9 cellular contexts compared by ENCODE assay signal in the genomic region with DNA sequence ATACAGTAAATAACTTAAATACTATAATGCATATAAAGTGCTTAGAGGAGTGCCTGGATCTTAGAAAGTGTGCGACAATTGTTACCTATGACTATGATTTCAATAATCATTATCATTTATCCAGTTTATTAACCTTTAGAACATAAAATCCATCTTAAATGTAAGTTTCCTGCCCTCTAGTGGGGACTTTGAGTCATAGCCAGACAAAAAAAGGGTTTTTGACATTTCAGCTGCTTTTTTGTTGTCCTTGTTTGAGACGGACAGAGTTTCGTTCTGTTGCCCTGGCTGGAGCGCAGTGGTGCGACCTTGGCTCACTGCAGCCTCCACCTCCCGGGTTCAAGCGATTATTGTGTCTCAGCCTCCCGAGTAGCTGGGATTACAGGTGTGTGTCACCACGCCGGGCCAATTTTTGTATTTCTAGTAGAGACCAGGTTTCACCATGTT. TPM values are rescaled to one million over a fixed set of nuclear protein-coding genes. Genes with fewer than 3 reads are reported as not detected.
DNase-seq lines count a peak whose midpoint lies in the region; ATAC-seq, FAIRE-seq and TF ChIP-seq lines count a peak whose summit lies in the region.
"Had no signal": no experiment of that assay in that cellular context is flagged by ENCODE, and none has a peak within 500 bp of the region (broad histone marks: within the 10 kb centered on the region; RNA-seq: fewer than 3 reads in every experiment).

No MANE protein-coding gene starts in this region.

- TF ChIP-seq POLR2A in sigmoid colon (IDR thresholded peaks at IDR 0.05), result no peak

- no peak overlapping the region for H3K27ac ChIP-seq in sigmoid colon

- WGBS in sigmoid colon, 2 donors, result 21 to 31% methylated on average over 10 of the region's 10 CpGs

- intact Hi-C loops in sigmoid colon (cut with DNase I), result loop anchor here (1.0 to 2.0 kb wide), 2 partner anchors 34 to 311 kb away; no protein-coding TSS in a partner anchor

- FAIRE-seq in D721Med (lab: Jason Lieb, UNC), result no peak

- no peaks in the 10 kb centered on the region for H3K9me3 ChIP-seq in sigmoid colon

- DNase-seq in D721Med (ENCODE audit: insufficient read length, low spot score) (no peak), HS-27A (ENCODE audit: low read depth) (peak; percentile 11), RPMI8226 (peak; percentile 50), fibroblast of mammary gland (ENCODE audit: low read depth) (peak; percentile 72), sigmoid colon (no peak), T-helper 9 cell (no peak)

- H3K4me3 ChIP-seq in fibroblast of mammary gland (ENCODE audit: control insufficient read depth, low read depth, low read length), result no peak overlapping the region
- H3K4me3 ChIP-seq in sigmoid colon, result no peak overlapping the region

- H3K36me3 ChIP-seq in sigmoid colon, result no peaks in the 10 kb centered on the region

- ATAC-seq in GM18498 (IDR thresholded peaks at IDR 0.05; ENCODE audit: unreplicated experiment) (no peak), HG02678 (IDR thresholded peaks at IDR 0.05; ENCODE audit: unreplicated experiment) (no peak)
- ATAC-seq: naive thymus-derived CD4-positive, alpha-beta T cell had no signal

- H3K4me1 ChIP-seq in sigmoid colon, result no peaks in the 10 kb centered on the region

- TF ChIP-seq CTCF in D721Med (IDR thresholded peaks at IDR 0.05; ENCODE audit: insufficient read depth, missing control alignments), result peak; percentile 65
- TF ChIP-seq CTCF in fibroblast of mammary gland (conservative IDR thresholded peaks at IDR 0.05; ENCODE audit: control insufficient read depth, insufficient read depth, low read depth, low read length), result peak; percentile 67
- peak; percentile 56 to 84 (median 64) for TF ChIP-seq CTCF in sigmoid colon (IDR thresholded peaks at IDR 0.05)

- TF ChIP-seq EP300 in sigmoid colon (IDR thresholded peaks at IDR 0.05), result no peak

- no peaks in the 10 kb centered on the region for H3K27me3 ChIP-seq in sigmoid colon

RNA-seq across cellular contexts. Expression of a gene that starts 9.7 kb away (rescaled TPM):
- total RNA-seq in sigmoid colon, result not detected
- polyA plus RNA-seq in sigmoid colon, result 10 to 100 TPM; 24.8 to 58.5 (median 49.9) TPM
- total RNA-seq: naive thymus-derived CD4-positive, alpha-beta T cell had no signal
- polyA plus RNA-seq: naive thymus-derived CD4-positive, alpha-beta T cell had no signal

RNA-seq across cellular contexts. Expression of a gene that starts 38.6 kb away (rescaled TPM):
- total RNA-seq in sigmoid colon, result 100 to 1,000 TPM in 3 of 4 donors, 10 to 100 TPM in 1; 94.9 to 211 (median 158) TPM
- 100 to 1,000 TPM; 508 to 827 (median 733) TPM for polyA plus RNA-seq in sigmoid colon

Comparison
In these comparisons a context has a peak if more than half of its experiments do, and no peak if none do; other contexts are left out.
1. DNase-seq: peak in HS-27A (single experiment), RPMI8226 (single experiment) and fibroblast of mammary gland (single experiment); none in D721Med (single experiment), sigmoid colon (single experiment) and T-helper 9 cell (single experiment).
2. Peak in every context shown above with its lines, with median percentiles within 50 percentile points of each other: CTCF ChIP-seq.